11 cellular contexts compared by ENCODE assay signal in the genomic region with DNA sequence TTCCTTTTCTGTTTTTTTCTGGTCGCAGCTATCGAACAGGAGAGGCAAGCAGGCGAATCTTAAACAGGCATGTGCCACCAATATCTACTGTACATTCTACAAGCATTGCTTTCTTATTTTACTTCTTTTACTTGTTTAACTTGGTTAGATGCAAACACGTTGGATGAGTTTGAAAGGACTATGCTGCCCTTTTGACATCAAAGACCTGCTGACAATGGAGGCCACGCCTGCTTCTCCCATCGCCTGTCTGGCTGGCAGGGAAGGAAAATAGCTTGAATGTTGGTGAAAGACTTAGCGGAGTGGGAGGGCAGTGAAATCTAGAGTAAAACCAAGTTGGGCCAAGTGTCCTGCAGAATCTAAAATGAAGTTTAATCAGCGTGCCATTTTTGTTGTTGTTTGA. TPM values are rescaled to one million over a fixed set of nuclear protein-coding genes. Genes with fewer than 3 reads are reported as not detected.
DNase-seq lines count a peak whose midpoint lies in the region; ATAC-seq and TF ChIP-seq lines count a peak whose summit lies in the region.
"Had no signal": no experiment of that assay in that cellular context is flagged by ENCODE, and none has a peak within 500 bp of the region (broad histone marks: within the 10 kb centered on the region; RNA-seq: fewer than 3 reads in every experiment).

No MANE protein-coding gene starts in this region.

- H3K27me3 ChIP-seq in suprapubic skin (no peaks in the 10 kb centered on the region), A673 (replicated peaks; ENCODE audit: insufficient read depth, low read depth, low read length, poor library complexity) (no peaks in the 10 kb centered on the region), SK-N-SH (ENCODE audit: insufficient read depth) (no peaks in the 10 kb centered on the region)
- H3K27me3 ChIP-seq: BLaER1 treated with 17β-estradiol and CSF1 and Interleukin-3, amounts not matched to agents 10 nM and 100 nM had no signal

- H3K4me3 Mint-ChIP-seq in activated T-cell treated with anti-CD3 and anti-CD28 coated beads, Interleukin-2, amount 50 U/mL, for 72 hours = peak overlapping the region in 1 of 2 donors; percentile 94
- peak overlapping the region; percentile 92 for H3K4me3 Mint-ChIP-seq in T-helper 17 cell

- H3K4me1 Mint-ChIP-seq in activated T-cell treated with anti-CD3 and anti-CD28 coated beads, Interleukin-2, amount 50 U/mL, for 72 hours (ENCODE audit: low read depth) = no peaks in the 10 kb centered on the region
- H3K4me1 Mint-ChIP-seq in T-helper 17 cell = peaks cover 14% of the 10 kb centered on the region

- H3K4me1 ChIP-seq in suprapubic skin (peaks cover 7% of the 10 kb centered on the region), A673 (ENCODE audit: insufficient read depth, low read length, poor library complexity, severe bottlenecking) (no peaks in the 10 kb centered on the region), SK-N-SH (ENCODE audit: control insufficient read depth in 1 of 2, insufficient read depth in 2 of 2, low read depth in 1 of 2, low read length in 1 of 2) (no peaks in the 10 kb centered on the region)
- H3K4me1 ChIP-seq: BLaER1 treated with 17β-estradiol and CSF1 and Interleukin-3, amounts not matched to agents 10 nM and 100 nM had no signal

- TF ChIP-seq EP300 in suprapubic skin (IDR thresholded peaks at IDR 0.05) (no peak), SK-N-SH (IDR thresholded peaks at IDR 0.05; ENCODE audit: borderline replicate concordance in 1 of 2, low read depth in 1 of 2, low read length in 1 of 2) (no peak)

- peak overlapping the region; percentile 11 for H3K27ac Mint-ChIP-seq in activated T-cell treated with anti-CD3 and anti-CD28 coated beads, Interleukin-2, amount 50 U/mL, for 72 hours
- peak overlapping the region; percentile 98 for H3K27ac Mint-ChIP-seq in T-helper 17 cell

- no CpG with 5 or more reads among the region's 8 CpGs for WGBS in suprapubic skin
- WGBS in SK-N-SH (ENCODE audit: low lambda C conversion rate) = 0% methylated on average over 1 of the region's 8 CpGs

- no peak for TF ChIP-seq POLR2A in suprapubic skin (IDR thresholded peaks at IDR 0.05)

- peaks cover 0 to 1% of the 10 kb centered on the region in 2 donors for H3K36me3 Mint-ChIP-seq in activated T-cell treated with anti-CD3 and anti-CD28 coated beads, Interleukin-2, amount 50 U/mL, for 72 hours (ENCODE audit: insufficient read depth in 2 of 2)
- H3K36me3 Mint-ChIP-seq in T-helper 17 cell (ENCODE audit: low read depth) = no peaks in the 10 kb centered on the region

- no peaks in the 10 kb centered on the region for H3F3A ChIP-seq in SK-N-SH (replicated peaks; ENCODE audit: insufficient read depth)

- no peak overlapping the region for H3K9ac ChIP-seq in SK-N-SH
- H3K9ac ChIP-seq: BLaER1 treated with 17β-estradiol and CSF1 and Interleukin-3, amounts not matched to agents 10 nM and 100 nM had no signal

- H3K36me3 ChIP-seq in suprapubic skin = no peaks in the 10 kb centered on the region
- no peaks in the 10 kb centered on the region for H3K36me3 ChIP-seq in A673 (ENCODE audit: insufficient read depth, low read length, poor library complexity, severe bottlenecking)
- no peaks in the 10 kb centered on the region for H3K36me3 ChIP-seq in SK-N-SH (replicated peaks in 1 of 2; ENCODE audit: control insufficient read depth in 1 of 2, insufficient read depth in 2 of 2, low read length in 1 of 2)
- H3K36me3 ChIP-seq: BLaER1 treated with 17β-estradiol and CSF1 and Interleukin-3, amounts not matched to agents 10 nM and 100 nM had no signal

- no peak for TF ChIP-seq CTCF in suprapubic skin (IDR thresholded peaks at IDR 0.05)
- TF ChIP-seq CTCF in A673 (conservative IDR thresholded peaks at IDR 0.05; ENCODE audit: low read depth, low read length) = no peak
- no peak for TF ChIP-seq CTCF in SK-N-SH (IDR thresholded peaks at IDR 0.05)

- no peak overlapping the region for H3K4me2 ChIP-seq in SK-N-SH
- H3K4me2 ChIP-seq: BLaER1 treated with 17β-estradiol and CSF1 and Interleukin-3, amounts not matched to agents 10 nM and 100 nM had no signal

- no peak for ATAC-seq in activated T-cell treated with anti-CD3 and anti-CD28 coated beads, Interleukin-2, amount 50 U/mL, for 72 hours (replicated peaks in 1 of 2)
- no peak for ATAC-seq in T-helper 17 cell

- POLR2A ChIA-PET in A673 (lab: Charles Lee; ENCODE audit: low non-redundant PET) (no interaction called here), SK-N-SH (lab: Yijun Ruan, JAX) (no interaction called here)

- peak overlapping the region; percentile 55 for H3K4me3 ChIP-seq in suprapubic skin
- H3K4me3 ChIP-seq in A673 (ENCODE audit: low read depth, low read length, poor library complexity, severe bottlenecking) = no peak overlapping the region
- no peak overlapping the region for H3K4me3 ChIP-seq in SK-N-SH (ENCODE audit: low read depth in 2 of 2, low read length in 1 of 2)
- H3K4me3 ChIP-seq: BLaER1 treated with 17β-estradiol and CSF1 and Interleukin-3, amounts not matched to agents 10 nM and 100 nM had no signal

- BruUV-seq in A673 (replicated peaks; lab: Mats Ljungman, UMichigan) = no TSS peak

- H3K9me2 ChIP-seq in SK-N-SH = no peaks in the 10 kb centered on the region

- no peaks in the 10 kb centered on the region for H3K9me3 Mint-ChIP-seq in activated T-cell treated with anti-CD3 and anti-CD28 coated beads, Interleukin-2, amount 50 U/mL, for 72 hours

- TF ChIP-seq RAD21 in SK-N-SH (IDR thresholded peaks at IDR 0.05; ENCODE audit: low read length) = no peak

- H4K20me1 ChIP-seq in SK-N-SH (ENCODE audit: insufficient read depth) = no peaks in the 10 kb centered on the region
- H4K20me1 ChIP-seq: BLaER1 treated with 17β-estradiol and CSF1 and Interleukin-3, amounts not matched to agents 10 nM and 100 nM had no signal

- H3K9me3 ChIP-seq in T-helper 17 cell (ENCODE audit: control insufficient read depth, low read length, poor library complexity, severe bottlenecking) = no peaks in the 10 kb centered on the region
- no peaks in the 10 kb centered on the region for H3K9me3 ChIP-seq in suprapubic skin
- no peaks in the 10 kb centered on the region for H3K9me3 ChIP-seq in A673 (ENCODE audit: low read depth, low read length, poor library complexity, severe bottlenecking)
- H3K9me3 ChIP-seq in SK-N-SH = no peaks in the 10 kb centered on the region
- H3K9me3 ChIP-seq: BLaER1 treated with 17β-estradiol and CSF1 and Interleukin-3, amounts not matched to agents 10 nM and 100 nM had no signal

- no peak overlapping the region for H3K27ac ChIP-seq in suprapubic skin
- H3K27ac ChIP-seq in A673 (ENCODE audit: low read depth, low read length, poor library complexity, severe bottlenecking) = no peak overlapping the region
- H3K27ac ChIP-seq in SK-N-SH (ENCODE audit: low read depth in 2 of 2, low read length in 1 of 2) = no peak overlapping the region
- H3K27ac ChIP-seq: BLaER1 treated with 17β-estradiol and CSF1 and Interleukin-3, amounts not matched to agents 10 nM and 100 nM had no signal

- CTCF ChIA-PET in A673 (lab: Charles Lee) (no interaction called here), SK-N-SH (lab: Yijun Ruan, JAX) (no interaction called here)

- no peaks in the 10 kb centered on the region for H3K27me3 Mint-ChIP-seq in activated T-cell treated with anti-CD3 and anti-CD28 coated beads, Interleukin-2, amount 50 U/mL, for 72 hours (ENCODE audit: low read depth)
- H3K27me3 Mint-ChIP-seq in T-helper 17 cell = no peaks in the 10 kb centered on the region

- intact Hi-C loops in A673 (cut with micrococcal nuclease; ENCODE audit: unreplicated experiment) = no loop called here

- no peak for DNase-seq in activated T-cell treated with anti-CD3 and anti-CD28 coated beads, Interleukin-2, amount 50 U/mL, for 72 hours
- no peak for DNase-seq in activated T-cell treated with anti-CD3 and anti-CD28 coated beads, Interleukin-2, amount 50 U/mL, for 1 hour
- DNase-seq in T-helper 17 cell (no peak), globus pallidus (ENCODE audit: low spot score) (peak; percentile 74), suprapubic skin (ENCODE audit: low spot score in 2 of 2) (no peak), A673 (ENCODE audit: low spot score) (no peak), SK-N-SH (no peak), activated gamma-delta T cell (lab: John Stamatoyannopoulos, UW) (no peak)
- DNase-seq: NCI-H510A treated with DMSO at 0.1 percent for 48 hours had no signal

- H2AFZ ChIP-seq in SK-N-SH (ENCODE audit: low read depth) = no peak overlapping the region

- H3K79me2 ChIP-seq in SK-N-SH (ENCODE audit: insufficient read depth) = no peaks in the 10 kb centered on the region

TF ChIP-seq in SK-N-SH, 30 proteins besides CTCF, POLR2A, EP300 and RAD21 (continues in another document):
- TF ChIP-seq YY1 (IDR thresholded peaks at IDR 0.05; ENCODE audit: low read depth) (no peak), TAF1 (IDR thresholded peaks at IDR 0.05; ENCODE audit: borderline replicate concordance, low read depth, low read length) (no peak), NFIC (IDR thresholded peaks at IDR 0.05; ENCODE audit: borderline replicate concordance) (no peak), RFX5 (IDR thresholded peaks at IDR 0.05; ENCODE audit: low read length) (no peak), TEAD4 (IDR thresholded peaks at IDR 0.05; ENCODE audit: borderline replicate concordance, insufficient read depth) (no peak), PBX3 (IDR thresholded peaks at IDR 0.05) (no peak), JUND (IDR thresholded peaks at IDR 0.05) (no peak), RXRA (IDR thresholded peaks at IDR 0.05; ENCODE audit: borderline replicate concordance, low read depth) (no peak), GABPA (IDR thresholded peaks at IDR 0.05; ENCODE audit: low read depth) (no peak)
- TF ChIP-seq, protein P1, sequence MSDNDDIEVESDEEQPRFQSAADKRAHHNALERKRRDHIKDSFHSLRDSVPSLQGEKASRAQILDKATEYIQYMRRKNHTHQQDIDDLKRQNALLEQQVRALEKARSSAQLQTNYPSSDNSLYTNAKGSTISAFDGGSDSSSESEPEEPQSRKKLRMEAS (IDR thresholded peaks at IDR 0.05; ENCODE audit: low read depth) = no peak

RNA-seq across cellular contexts. Expression of gene TMSB4Y, which starts 1.5 kb away (rescaled TPM):
- total RNA-seq in activated T-cell treated with anti-CD3 and anti-CD28 coated beads, Interleukin-2, amount 50 U/mL, for 72 hours = 1 to 10 TPM in 1 of 2 donors, not detected in 1; 1.2 TPM
- total RNA-seq in T-helper 17 cell = 1 to 10 TPM; 3.2 to 5.9 TPM
- 1 to 10 TPM in 1 of 4 donors, under 1 TPM in 1, not detected in 2; 0.86 to 1.7 TPM for total RNA-seq in suprapubic skin
- not detected in 2 replicates for total RNA-seq in A673 (2021)
- polyA plus RNA-seq in SK-N-SH (2012; rRNA removed) = not detected in 2 replicates
- polyA plus RNA-seq in SK-N-SH (2012; cell fraction: cytosol; rRNA removed) = not detected in 2 replicates
- polyA plus RNA-seq in SK-N-SH (2012; cell fraction: nucleus; rRNA removed) = not detected in 2 replicates
- total RNA-seq: glomerular endothelial cell had no signal
